Comparison of ENCODE assay signal across 8 cellular contexts in the genomic region with DNA sequence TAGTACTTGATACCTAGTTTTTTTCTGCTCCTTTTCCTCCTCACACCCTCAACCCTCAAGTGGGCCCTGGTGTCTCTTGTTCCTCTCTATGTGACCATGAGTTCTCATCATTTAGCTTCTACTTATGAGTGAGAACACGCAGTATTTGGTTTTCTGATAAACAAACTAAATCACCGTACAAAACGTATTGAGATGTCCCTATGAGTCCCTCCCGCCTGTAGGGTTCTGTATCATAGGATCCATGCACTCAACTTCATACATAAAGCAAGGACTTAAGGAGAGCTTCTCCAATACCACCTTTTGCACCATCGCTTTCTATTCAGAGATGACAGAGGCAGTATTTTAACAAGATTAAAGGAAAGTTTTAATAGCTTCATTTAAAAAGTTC. TPM values are rescaled to one million over a fixed set of nuclear protein-coding genes. Genes with fewer than 3 reads are reported as not detected.
DNase-seq lines count a peak whose midpoint lies in the region; ATAC-seq and TF ChIP-seq lines count a peak whose summit lies in the region.

No MANE protein-coding gene starts in this region.

- no peaks in the 10 kb centered on the region for H3K9me3 ChIP-seq in Panc1 (ENCODE audit: control insufficient read depth, insufficient read depth, low read depth, low read length)
- no peaks in the 10 kb centered on the region for H3K9me3 ChIP-seq in esophagus (ENCODE audit: control insufficient read depth in 2 of 2, insufficient read depth in 1 of 2, low read depth in 1 of 2, low read length in 1 of 2)
- no peaks in the 10 kb centered on the region for H3K9me3 ChIP-seq in sigmoid colon

- no peak for TF ChIP-seq EP300 in sigmoid colon (IDR thresholded peaks at IDR 0.05)

- TF ChIP-seq CTCF in Panc1 (IDR thresholded peaks at IDR 0.05) (no peak), sigmoid colon (IDR thresholded peaks at IDR 0.05) (no peak)

- DNase-seq in Panc1 (ENCODE audit: low read depth, low spot score) (no peak), sigmoid colon (no peak), SW 1271 (lab: John Stamatoyannopoulos, UW) (no peak), NOMO-1 treated with DMSO at 0.1 percent for 48 hours (lab: John Stamatoyannopoulos, UW; ENCODE audit: unreplicated experiment) (no peak), midbrain (lab: John Stamatoyannopoulos, UW) (no peak)

- CTCF ChIA-PET in Panc1 (lab: Charles Lee) = no interaction called here

- peak; percentile 30 for ATAC-seq in GM21528 (IDR thresholded peaks at IDR 0.05; ENCODE audit: low FRiP score, unreplicated experiment)
- ATAC-seq in Panc1 = peak; percentile 60; the same call in 1 of the 2 replicates
- no peak for ATAC-seq in GM21381 (IDR thresholded peaks at IDR 0.05; ENCODE audit: unreplicated experiment)

- no TSS peak for BruUV-seq in Panc1 (replicated peaks; lab: Mats Ljungman, UMichigan)

- intact Hi-C loops in Panc1 (cut with micrococcal nuclease; ENCODE audit: unreplicated experiment) (no loop called here), sigmoid colon (cut with DNase I) (loop anchor here (2.0 kb wide), 1 partner anchor 46 kb away; the partner anchor contains the start of genes OFD1 and TRAPPC2)

- H3K36me3 ChIP-seq in Panc1 (ENCODE audit: control insufficient read depth, insufficient read depth, low read length) (no peaks in the 10 kb centered on the region), esophagus (ENCODE audit: control insufficient read depth in 2 of 2, insufficient read depth in 2 of 2, low read length in 1 of 2) (no peaks in the 10 kb centered on the region), sigmoid colon (no peaks in the 10 kb centered on the region)

- POLR2A ChIA-PET in Panc1 (lab: Charles Lee) = no interaction called here

- H3K27ac ChIP-seq in Panc1 (ENCODE audit: low read length) (no peak overlapping the region), esophagus (ENCODE audit: low read depth in 2 of 2, low read length in 1 of 2) (peak overlapping the region; percentile 9 to 98), sigmoid colon (peak overlapping the region; percentile 91 to 94 (median 93))

- in situ Hi-C loops in Panc1 (cut with HindIII; ENCODE audit: low pct_unique_long_range_greater_than_20kb, low sequenced_read_pairs) = no loop called here

- TF ChIP-seq POLR2A in sigmoid colon (IDR thresholded peaks at IDR 0.05) = no peak

- H3K4me3 ChIP-seq in Panc1 (ENCODE audit: low read depth in 2 of 2, low read length in 2 of 2) (peak overlapping the region; percentile 69 to 84), esophagus (ENCODE audit: low read depth in 1 of 2, low read length in 2 of 2) (peak overlapping the region in 1 of 2 donors; percentile 56), sigmoid colon (peak overlapping the region; percentile 66 to 74 (median 69))

- H3K27me3 ChIP-seq in Panc1 (ENCODE audit: control insufficient read depth, insufficient read depth, low read length) (no peaks in the 10 kb centered on the region), esophagus (ENCODE audit: control insufficient read depth in 1 of 2, insufficient read depth in 2 of 2, low read length in 2 of 2) (peaks cover 0 to 6% of the 10 kb centered on the region in 2 donors), sigmoid colon (peaks cover 0 to 4% (median 0%) of the 10 kb centered on the region in 3 donors)

- H3K4me1 ChIP-seq in Panc1 (ENCODE audit: control insufficient read depth, insufficient read depth, low read length) (no peaks in the 10 kb centered on the region; the same call in none of the 2 replicates), esophagus (ENCODE audit: control insufficient read depth in 2 of 2, insufficient read depth in 2 of 2, low read length in 1 of 2) (no peaks in the 10 kb centered on the region), sigmoid colon (peaks cover 0 to 27% (median 16%) of the 10 kb centered on the region in 4 donors)

- 14 to 19% methylated on average over 5 of the region's 5 CpGs for WGBS in esophagus, 2 donors
- WGBS in sigmoid colon, 2 donors = 2 to 18% methylated on average over 5 of the region's 5 CpGs

RNA-seq across cellular contexts. Expression of gene RAB9A, which starts 0.6 kb away (rescaled TPM):
- total RNA-seq in Panc1 (2021; ENCODE audit: unreplicated experiment) (15.3 TPM), sigmoid colon (10 to 100 TPM; 11.8 to 28.6 (median 24.4) TPM)
- 16.4 TPM for polyA plus RNA-seq in Panc1 (2012; ENCODE audit: insufficient read length)
- polyA plus RNA-seq in esophagus (10 to 100 TPM; 23.8 to 24.7 TPM), sigmoid colon (10 to 100 TPM; 31.6 to 73.5 (median 46.2) TPM)

RNA-seq across cellular contexts. Expression of gene TCEANC, which starts 35.4 kb away (rescaled TPM):
- total RNA-seq in Panc1 (2021; ENCODE audit: unreplicated experiment) = 0.92 TPM
- 0.40 TPM for polyA plus RNA-seq in Panc1 (2012; ENCODE audit: insufficient read length)
- polyA plus RNA-seq in esophagus = 1 to 10 TPM in 1 of 2 donors, under 1 TPM in 1; 0.85 to 1.2 TPM
- total RNA-seq in sigmoid colon = 1 to 10 TPM; 2.6 to 8.7 (median 6.2) TPM
- 1 to 10 TPM; 1.2 to 2.0 (median 1.2) TPM for polyA plus RNA-seq in sigmoid colon

RNA-seq across cellular contexts. Expression of gene TRAPPC2, which starts 46.0 kb away (rescaled TPM):
- total RNA-seq in Panc1 (2021; ENCODE audit: unreplicated experiment) (11.4 TPM), sigmoid colon (10 to 100 TPM; 20.1 to 22.8 (median 22.4) TPM)
- polyA plus RNA-seq in Panc1 (2012; ENCODE audit: insufficient read length) = 7.1 TPM
- polyA plus RNA-seq in esophagus (1 to 10 TPM; 6.1 to 6.6 TPM), sigmoid colon (1 to 10 TPM; 5.5 to 9.0 (median 6.0) TPM)

RNA-seq across cellular contexts. Expression of gene OFD1, which starts 46.2 kb away (rescaled TPM):
- 22.8 TPM for total RNA-seq in Panc1 (2021; ENCODE audit: unreplicated experiment)
- 9.6 TPM for polyA plus RNA-seq in Panc1 (2012; ENCODE audit: insufficient read length)
- polyA plus RNA-seq in esophagus = 10 to 100 TPM; 19.5 to 47.6 TPM
- 10 to 100 TPM; 12.8 to 46.0 (median 15.1) TPM for total RNA-seq in sigmoid colon
- 10 to 100 TPM in 2 of 3 donors, 1 to 10 TPM in 1; 7.4 to 21.2 (median 19.8) TPM for polyA plus RNA-seq in sigmoid colon
